In genomic region chr9:36462245-36462644, GRCh38 we compare ENCODE assay signal across 17 cellular contexts.
DNase-seq lines count a peak whose midpoint lies in the region; ATAC-seq and TF ChIP-seq lines count a peak whose summit lies in the region.
"Had no signal": no experiment of that assay in that cellular context is flagged by ENCODE, and none has a peak within 500 bp of the region (broad histone marks: within the 10 kb centered on the region; RNA-seq: fewer than 3 reads in every experiment).

No MANE protein-coding gene starts in this region.

- no peaks in the 10 kb centered on the region for H3K27me3 ChIP-seq in naive thymus-derived CD4-positive, alpha-beta T cell (ENCODE audit: control insufficient read depth in 2 of 2, insufficient read depth in 2 of 2, low read length in 2 of 2)
- H3K27me3 ChIP-seq in prostate gland (replicated peaks; ENCODE audit: insufficient read depth) = no peaks in the 10 kb centered on the region
- H3K27me3 ChIP-seq: BLaER1 had no signal

- H3K27ac Mint-ChIP-seq in naive thymus-derived CD4-positive, alpha-beta T cell = peak overlapping the region in 8 of 9 donors; percentile 0 to 70 (median 56)

- H3K4me3 Mint-ChIP-seq in naive thymus-derived CD4-positive, alpha-beta T cell = no peak overlapping the region

- peak; percentile 18 for ATAC-seq in Right ventricle myocardium superior (ENCODE audit: poor library complexity)
- ATAC-seq in Right ventricle myocardium inferior = no peak
- ATAC-seq in naive thymus-derived CD4-positive, alpha-beta T cell = no peak
- no peak for ATAC-seq in HG03378 (IDR thresholded peaks at IDR 0.05; ENCODE audit: unreplicated experiment)
- ATAC-seq: K562 had no signal

- H3K36me3 Mint-ChIP-seq in naive thymus-derived CD4-positive, alpha-beta T cell = peaks cover 0 to 15% (median 4%) of the 10 kb centered on the region in 5 donors

- no peaks in the 10 kb centered on the region for H3K36me3 ChIP-seq in naive thymus-derived CD4-positive, alpha-beta T cell (ENCODE audit: control insufficient read depth in 2 of 3, insufficient read depth in 3 of 3, low read length in 3 of 3)
- H3K36me3 ChIP-seq in prostate gland = no peaks in the 10 kb centered on the region

- H3K27me3 Mint-ChIP-seq in naive thymus-derived CD4-positive, alpha-beta T cell = no peaks in the 10 kb centered on the region

- no peak for TF ChIP-seq CTCF in prostate gland (IDR thresholded peaks at IDR 0.05)

- no peak overlapping the region for H3K4me3 ChIP-seq in naive thymus-derived CD4-positive, alpha-beta T cell (ENCODE audit: low read length)
- H3K4me3 ChIP-seq in prostate gland = no peak overlapping the region
- H3K4me3 ChIP-seq: BLaER1, HAP-1, K562 had no signal

- H3K27ac ChIP-seq in caudate nucleus (ENCODE audit: low read depth, low read length) = peak overlapping the region; percentile 55
- no peak overlapping the region for H3K27ac ChIP-seq in naive thymus-derived CD4-positive, alpha-beta T cell (ENCODE audit: low read depth, low read length)
- H3K27ac ChIP-seq in temporal lobe (ENCODE audit: low read depth, low read length) = peak overlapping the region; percentile 31
- no peak overlapping the region for H3K27ac ChIP-seq in prostate gland
- H3K27ac ChIP-seq: BLaER1 had no signal

- no peak for DNase-seq in Right ventricle myocardium superior
- no peak for DNase-seq in Right ventricle myocardium inferior (ENCODE audit: missing footprints)
- DNase-seq in caudate nucleus (lab: John Stamatoyannopoulos, UW) = no peak
- DNase-seq in naive thymus-derived CD4-positive, alpha-beta T cell = no peak
- no peak for DNase-seq in MV-4-11 (lab: John Stamatoyannopoulos, UW)
- no peak for DNase-seq in prostate gland (ENCODE audit: low spot score)
- DNase-seq: DMS 273 treated with DMSO at 0.1 percent for 48 hours; GF-D8; NCI-H1417; NCI-H1930; NCI-H69; NK-92 treated with Interleukin-12 subunit alpha and Interleukin-12 subunit beta, amount 100 ng/mL, for 24 hours had no signal

- no peaks in the 10 kb centered on the region for H3K9me3 ChIP-seq in naive thymus-derived CD4-positive, alpha-beta T cell (ENCODE audit: control insufficient read depth in 2 of 3, low read length in 3 of 3)
- H3K9me3 ChIP-seq in prostate gland = no peaks in the 10 kb centered on the region
- H3K9me3 ChIP-seq: BLaER1, HAP-1 had no signal

- intact Hi-C loops in Right ventricle myocardium superior (cut with DNase I) (no loop called here), Right ventricle myocardium inferior (cut with DNase I) (no loop called here), prostate gland (cut with DNase I) (no loop called here)
- intact Hi-C loops in naive thymus-derived CD4-positive, alpha-beta T cell (cut with micrococcal nuclease) = loop anchor here in 1 of 2 donors (1.0 kb wide), 1 partner anchor 9 kb away; no protein-coding TSS in a partner anchor

- no peak for TF ChIP-seq POLR2A in prostate gland (IDR thresholded peaks at IDR 0.05)

- CTCF ChIA-PET in naive thymus-derived CD4-positive, alpha-beta T cell (lab: Charles Lee) = no interaction called here

- H3K9me3 Mint-ChIP-seq in naive thymus-derived CD4-positive, alpha-beta T cell = no peaks in the 10 kb centered on the region

- peaks cover 9 to 14% of the 10 kb centered on the region in 2 donors for H3K4me1 ChIP-seq in naive thymus-derived CD4-positive, alpha-beta T cell (ENCODE audit: control insufficient read depth in 2 of 2, insufficient read depth in 2 of 2, low read length in 2 of 2)
- no peaks in the 10 kb centered on the region for H3K4me1 ChIP-seq in prostate gland (replicated peaks)

- POLR2A ChIA-PET in naive thymus-derived CD4-positive, alpha-beta T cell (lab: Charles Lee) = interaction anchor here (0.8 kb wide), 1 partner anchor 42 kb away, joined by 3 read pairs; no protein-coding TSS in a partner anchor

- peaks cover 27 to 67% (median 59%) of the 10 kb centered on the region in 7 donors for H3K4me1 Mint-ChIP-seq in naive thymus-derived CD4-positive, alpha-beta T cell

- WGBS in prostate gland = 86% methylated on average over 4 of the region's 4 CpGs

Comparison
In these comparisons a context has a peak if more than half of its experiments do, and no peak if none do; other contexts are left out.
1. H3K27ac ChIP-seq: peak in caudate nucleus (single experiment) and temporal lobe (single experiment); none in naive thymus-derived CD4-positive, alpha-beta T cell (single experiment) and prostate gland (0 of 2).